9 cellular contexts compared by ENCODE assay signal in the genomic region with DNA sequence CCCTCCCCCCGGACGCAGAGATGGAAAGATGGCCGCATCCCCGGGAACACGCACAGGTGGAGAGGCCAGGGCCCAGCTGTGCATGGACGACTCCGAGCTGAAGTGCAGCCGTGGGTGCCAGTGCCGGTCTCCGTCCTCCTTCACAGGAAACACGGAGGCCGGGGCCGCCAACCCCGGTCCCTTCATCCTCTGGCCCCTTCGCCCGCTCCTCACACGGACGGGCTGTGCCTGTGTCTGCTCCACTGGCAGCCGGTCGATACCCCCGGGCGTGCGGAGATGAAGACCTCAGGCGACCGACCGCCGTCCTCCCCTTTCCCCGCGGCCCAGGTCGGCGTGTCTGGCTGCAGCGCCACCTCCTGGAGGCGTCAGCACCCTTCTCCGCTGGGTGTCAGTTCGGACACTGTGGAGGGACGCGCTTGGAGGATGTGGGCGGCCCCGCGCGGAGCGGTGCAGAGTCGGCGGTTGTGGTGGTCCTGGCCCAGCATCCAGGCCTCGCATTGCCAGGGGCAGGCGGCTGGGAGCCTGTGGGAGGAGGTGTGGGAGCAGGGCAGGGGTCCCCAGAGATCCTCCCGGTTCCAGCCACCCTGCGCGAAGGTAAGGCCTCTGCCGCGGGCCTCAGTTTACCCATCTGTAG. TPM values are rescaled to one million over a fixed set of nuclear protein-coding genes. Genes with fewer than 3 reads are reported as not detected.
DNase-seq lines count a peak whose midpoint lies in the region; ATAC-seq and TF ChIP-seq lines count a peak whose summit lies in the region.
"Had no signal": no experiment of that assay in that cellular context is flagged by ENCODE, and none has a peak within 500 bp of the region (broad histone marks: within the 10 kb centered on the region; RNA-seq: fewer than 3 reads in every experiment).

No MANE protein-coding gene starts in this region.

- peak; percentile 89 for ATAC-seq in CD8-positive, alpha-beta T cell
- ATAC-seq in GM21423 (IDR thresholded peaks at IDR 0.05; ENCODE audit: unreplicated experiment) (peak; percentile 89), GM18873 (IDR thresholded peaks at IDR 0.05; ENCODE audit: low FRiP score, unreplicated experiment) (no peak)

- H3K4me3 ChIP-seq in CD8-positive, alpha-beta T cell (ENCODE audit: low read depth, low read length): peak overlapping the region; percentile 60
- H3K4me3 ChIP-seq in adrenal gland: peak overlapping the region in 1 of 4 donors; percentile 42
- H3K4me3 ChIP-seq in skeletal muscle satellite cell (ENCODE audit: low read length): peak overlapping the region; percentile 61

- 8 to 74% (median 13%) methylated on average over 5 to 51 of the region's 51 CpGs for WGBS in adrenal gland, 4 donors

- H3K9me3 ChIP-seq in CD8-positive, alpha-beta T cell (ENCODE audit: low read length): no peaks in the 10 kb centered on the region
- no peaks in the 10 kb centered on the region for H3K9me3 ChIP-seq in adrenal gland (replicated peaks in 1 of 3)
- no peaks in the 10 kb centered on the region for H3K9me3 ChIP-seq in skeletal muscle satellite cell (replicated peaks; ENCODE audit: low read length)

- peak; percentile 80 for TF ChIP-seq CTCF in CD8-positive, alpha-beta T cell (IDR thresholded peaks at IDR 0.05)
- peak; percentile 56 to 80 (median 68) for TF ChIP-seq CTCF in adrenal gland (IDR thresholded peaks at IDR 0.05)

- peaks cover 11% of the 10 kb centered on the region for H3K4me1 Mint-ChIP-seq in CD8-positive, alpha-beta T cell (ENCODE audit: low read depth)

- TF ChIP-seq POLR2A in adrenal gland (IDR thresholded peaks at IDR 0.05): no peak

- no peaks in the 10 kb centered on the region for H3K9me3 Mint-ChIP-seq in CD8-positive, alpha-beta T cell

- H3K27me3 Mint-ChIP-seq in CD8-positive, alpha-beta T cell (ENCODE audit: low read depth): peaks cover 9% of the 10 kb centered on the region

- intact Hi-C loops in CD8-positive, alpha-beta T cell (cut with DNase I, micrococcal nuclease): loop anchor here in 1 of 2 experiments (1.0 to 5.0 kb wide), 2 partner anchors 11 to 481 kb away; no protein-coding TSS in a partner anchor
- intact Hi-C loops in adrenal gland (cut with DNase I): loop anchor here in 1 of 2 donors (10.0 kb wide), 1 partner anchor 174 kb away; no protein-coding TSS in a partner anchor

- H3K36me3 Mint-ChIP-seq in CD8-positive, alpha-beta T cell: no peaks in the 10 kb centered on the region

- DNase-seq in CD8-positive, alpha-beta T cell: peak; percentile 49 to 80 (median 58)
- DNase-seq in LHCN-M2 (ENCODE audit: low read depth) (peak; percentile 28), SW480 (ENCODE audit: low spot score) (peak; percentile 69), adrenal gland (peak; percentile 55 to 83 (median 71)), hypothalamus (lab: John Stamatoyannopoulos, UW) (peak in 27 of 51 donors; percentile 9 to 73 (median 40))

- CTCF ChIA-PET in CD8-positive, alpha-beta T cell (lab: Charles Lee): interaction anchor here (0.6 to 3.4 kb wide), 6 partner anchors 10 to 60 kb away, joined by 3 to 14 read pairs (median 4); no protein-coding TSS in a partner anchor

- H3K9ac ChIP-seq in skeletal muscle satellite cell (ENCODE audit: low read depth, low read length): peak overlapping the region; percentile 21

- no peaks in the 10 kb centered on the region for H3K36me3 ChIP-seq in CD8-positive, alpha-beta T cell (ENCODE audit: insufficient read depth, low read length)
- H3K36me3 ChIP-seq in adrenal gland (replicated peaks in 1 of 2) (no peaks in the 10 kb centered on the region), skeletal muscle satellite cell (ENCODE audit: insufficient read depth, low read length) (no peaks in the 10 kb centered on the region)

- H3K4me1 ChIP-seq in CD8-positive, alpha-beta T cell (ENCODE audit: insufficient read depth, low read length): peaks cover 7% of the 10 kb centered on the region
- H3K4me1 ChIP-seq in adrenal gland (replicated peaks in 1 of 2) (no peaks in the 10 kb centered on the region), skeletal muscle satellite cell (ENCODE audit: control insufficient read depth, insufficient read depth, low read length) (peaks cover 3% of the 10 kb centered on the region)

- H3K4me2 ChIP-seq in skeletal muscle satellite cell (ENCODE audit: low read length): peak overlapping the region; percentile 82

- H3K27me3 ChIP-seq in CD8-positive, alpha-beta T cell (ENCODE audit: insufficient read depth, low read length): no peaks in the 10 kb centered on the region
- H3K27me3 ChIP-seq in adrenal gland (no peaks in the 10 kb centered on the region), skeletal muscle satellite cell (ENCODE audit: control insufficient read depth, insufficient read depth, low read length) (peaks cover 7% of the 10 kb centered on the region)

- peak overlapping the region; percentile 63 for H3K4me3 Mint-ChIP-seq in CD8-positive, alpha-beta T cell

- POLR2A ChIA-PET in CD8-positive, alpha-beta T cell (lab: Charles Lee): no interaction called here

- no peak overlapping the region for H3K27ac ChIP-seq in CD8-positive, alpha-beta T cell (ENCODE audit: low read depth, low read length)
- H3K27ac ChIP-seq in adrenal gland: peak overlapping the region in 2 of 5 donors; percentile 41 to 49

- no peak overlapping the region for H3K27ac Mint-ChIP-seq in CD8-positive, alpha-beta T cell

RNA-seq across cellular contexts. Expression of a gene that starts 9.9 kb away (rescaled TPM):
- total RNA-seq in CD8-positive, alpha-beta T cell: 10 to 100 TPM; 36.5 to 38.8 TPM
- total RNA-seq in LHCN-M2 (2014; rRNA removed): 26.9 and 33.8 TPM in 2 replicates
- polyA plus RNA-seq in LHCN-M2 (2012): 38.2 TPM
- 10 to 100 TPM; 19.6 to 45.4 (median 39.9) TPM for total RNA-seq in adrenal gland
- polyA plus RNA-seq in adrenal gland: 100 to 1,000 TPM in 2 of 3 donors, 10 to 100 TPM in 1; 20.0 to 146 (median 102) TPM
- 28.6 and 33.9 TPM in 2 replicates for total RNA-seq in skeletal muscle satellite cell (2012; rRNA removed)

RNA-seq across cellular contexts. Expression of a gene that starts 9.9 kb away (rescaled TPM):
- 10 to 100 TPM; 74.4 to 79.1 TPM for total RNA-seq in CD8-positive, alpha-beta T cell
- total RNA-seq in LHCN-M2 (2014; rRNA removed) (73.9 and 74.8 TPM in 2 replicates), adrenal gland (10 to 100 TPM; 30.9 to 77.8 (median 62.0) TPM)
- polyA plus RNA-seq in LHCN-M2 (2012): 59.1 TPM
- 100 to 1,000 TPM in 2 of 3 donors, 10 to 100 TPM in 1; 54.1 to 234 (median 145) TPM for polyA plus RNA-seq in adrenal gland
- total RNA-seq in skeletal muscle satellite cell (2012; rRNA removed): 53.0 and 58.1 TPM in 2 replicates

RNA-seq across cellular contexts. Expression of a gene that starts 18.1 kb away (rescaled TPM):
- 1 to 10 TPM; 1.2 to 1.4 TPM for total RNA-seq in CD8-positive, alpha-beta T cell
- not detected in 2 replicates for total RNA-seq in LHCN-M2 (2014; rRNA removed)
- 0.10 TPM for polyA plus RNA-seq in LHCN-M2 (2012)
- 10 to 100 TPM in 2 of 8 donors, 1 to 10 TPM in 2, not detected in 4; 1.4 to 21.5 (median 12.4) TPM for total RNA-seq in adrenal gland
- polyA plus RNA-seq in adrenal gland: 10 to 100 TPM in 2 of 3 donors, 1 to 10 TPM in 1; 6.0 to 30.7 (median 18.3) TPM
- not detected in 2 replicates for total RNA-seq in skeletal muscle satellite cell (2012; rRNA removed)
- total RNA-seq: RPMI7951 had no signal

RNA-seq across cellular contexts. Expression of a gene that starts 28.6 kb away (rescaled TPM):
- not detected for total RNA-seq in CD8-positive, alpha-beta T cell
- total RNA-seq in LHCN-M2 (2014; rRNA removed) (not detected in 2 replicates), adrenal gland (under 1 TPM in 1 of 8 donors, not detected in 7; 0.46 TPM)
- not detected for polyA plus RNA-seq in LHCN-M2 (2012)
- polyA plus RNA-seq in adrenal gland: under 1 TPM in 2 of 3 donors, not detected in 1; 0.44 to 0.88 TPM
- total RNA-seq in skeletal muscle satellite cell (2012; rRNA removed): 0.51 TPM in 1 of 2 replicates, not detected in the other
- total RNA-seq: RPMI7951 had no signal

RNA-seq across cellular contexts. Expression of a gene that starts 39.2 kb away (rescaled TPM):
- total RNA-seq in CD8-positive, alpha-beta T cell: 1 to 10 TPM; 7.9 to 10.0 TPM
- total RNA-seq in LHCN-M2 (2014; rRNA removed): 20.1 and 21.2 TPM in 2 replicates
- polyA plus RNA-seq in LHCN-M2 (2012): 19.0 TPM
- 10 to 100 TPM in 7 of 8 donors, 1 to 10 TPM in 1; 6.9 to 47.9 (median 15.8) TPM for total RNA-seq in adrenal gland
- 10 to 100 TPM in 2 of 3 donors, 1 to 10 TPM in 1; 4.8 to 35.7 (median 22.6) TPM for polyA plus RNA-seq in adrenal gland
- total RNA-seq in skeletal muscle satellite cell (2012; rRNA removed): 25.6 and 42.4 TPM in 2 replicates
